34 cellular contexts compared by ENCODE assay signal in genomic region chr7:100488333-100489095, GRCh38. TPM values are rescaled to one million over a fixed set of nuclear protein-coding genes. Genes with fewer than 3 reads are reported as not detected.
DNase-seq lines count a peak whose midpoint lies in the region; ATAC-seq and TF ChIP-seq lines count a peak whose summit lies in the region.
"Had no signal": no experiment of that assay in that cellular context is flagged by ENCODE, and none has a peak within 500 bp of the region (broad histone marks: within the 10 kb centered on the region; RNA-seq: fewer than 3 reads in every experiment).

No MANE protein-coding gene starts in this region.

- POLR2A ChIA-PET in GM10248 (lab: Yijun Ruan, JAX), result no interaction called here

- H3K9ac ChIP-seq in neural progenitor cell, result no peak overlapping the region
- H3K9ac ChIP-seq: GM23248 had no signal

- H3F3A ChIP-seq in neural progenitor cell (ENCODE audit: low read depth), result peaks cover 4% of the 10 kb centered on the region

- H2AFZ ChIP-seq in neural progenitor cell (replicated peaks), result no peak overlapping the region
- H2AFZ ChIP-seq: GM23248 had no signal

- no peaks in the 10 kb centered on the region for H3K79me2 ChIP-seq in neural progenitor cell (ENCODE audit: low read depth)

- no peak overlapping the region for H3K4me2 ChIP-seq in neural progenitor cell

- H3K36me3 ChIP-seq in neural progenitor cell, result no peaks in the 10 kb centered on the region
- H3K36me3 ChIP-seq: SJCRH30 had no signal

- peaks cover 13% of the 10 kb centered on the region for H3K27me3 ChIP-seq in neural progenitor cell

- H3K9me3 Mint-ChIP-seq in brain, result peaks cover 0 to 2% (median 0%) of the 10 kb centered on the region in 5 experiments
- H3K9me3 Mint-ChIP-seq in neural progenitor cell, result no peaks in the 10 kb centered on the region
- H3K9me3 Mint-ChIP-seq: CD8-positive, alpha-beta T cell; H9; HFFc6; T-cell had no signal

- H3K4me1 ChIP-seq in neural progenitor cell, result peaks cover 37% of the 10 kb centered on the region

- H3K27me3 Mint-ChIP-seq in brain (peaks cover 3% of the 10 kb centered on the region), neural progenitor cell (ENCODE audit: insufficient read depth, low read depth) (peaks cover 4% of the 10 kb centered on the region)
- H3K27me3 Mint-ChIP-seq: T-cell had no signal

- H3K4me1 Mint-ChIP-seq in brain (peaks cover 74% of the 10 kb centered on the region), neural progenitor cell (peaks cover 71% of the 10 kb centered on the region)

- H3K27ac Mint-ChIP-seq in brain, result peak overlapping the region in 3 of 5 experiments; percentile 79 to 100 (median 98)
- peak overlapping the region; percentile 72 for H3K27ac Mint-ChIP-seq in neural progenitor cell
- H3K27ac Mint-ChIP-seq: B cell; CD8-positive, alpha-beta T cell; H9; HFFc6; T-cell had no signal

- no peak overlapping the region for H3K27ac ChIP-seq in neural progenitor cell
- H3K27ac ChIP-seq: C4-2B, GM23248, SJCRH30 had no signal

- peak; percentile 5 for DNase-seq in GM10248 (ENCODE audit: extremely low spot score)
- peak; percentile 14 for DNase-seq in GM20000 (ENCODE audit: low spot score)
- no peak for DNase-seq in neural progenitor cell (ENCODE audit: low spot score)
- DNase-seq in NCI-H1417 (lab: John Stamatoyannopoulos, UW), result no peak
- DNase-seq in occipital lobe (lab: John Stamatoyannopoulos, UW), result no peak
- DNase-seq in NCI-H345 treated with DMSO at 0.1 percent for 48 hours (lab: John Stamatoyannopoulos, UW; ENCODE audit: unreplicated experiment), result no peak
- DNase-seq: Caco-2; CD8-positive, alpha-beta T cell; DMS 273 treated with DMSO at 0.1 percent for 48 hours; DMS79; EL; GDM1; GM23248; H9; HFFc6; Kasumi-1; MV-4-11; NCI-H1105; NCI-H146; NCI-H1930; NCI-H2107; NCI-H446; NCI-H526; NCI-H82; NK-92 treated with Interleukin-12 subunit alpha and Interleukin-12 subunit beta, amount 100 ng/mL, for 24 hours; PC-3; SJCRH30; T-cell had no signal

- H3K4me3 Mint-ChIP-seq in brain, result no peak overlapping the region
- no peak overlapping the region for H3K4me3 Mint-ChIP-seq in neural progenitor cell
- H3K4me3 Mint-ChIP-seq: B cell; CD8-positive, alpha-beta T cell; HFFc6; T-cell had no signal

- H3K36me3 Mint-ChIP-seq in brain, result peaks cover 24% of the 10 kb centered on the region
- peaks cover 8% of the 10 kb centered on the region for H3K36me3 Mint-ChIP-seq in neural progenitor cell
- H3K36me3 Mint-ChIP-seq: CD8-positive, alpha-beta T cell; T-cell had no signal

- H3K9me3 ChIP-seq in neural progenitor cell (ENCODE audit: low read depth), result no peaks in the 10 kb centered on the region
- H3K9me3 ChIP-seq: Caco-2, SJCRH30 had no signal

- CTCF ChIA-PET in GM10248 (lab: Yijun Ruan, JAX), result interaction anchor here (1.4 to 2.2 kb wide), 2 partner anchors 71 to 81 kb away, joined by 3 to 9 read pairs; no protein-coding TSS in a partner anchor

- ATAC-seq in HG02623 (IDR thresholded peaks at IDR 0.05; ENCODE audit: unreplicated experiment), result no peak
- ATAC-seq: CD8-positive, alpha-beta T cell; PC-3; Right ventricle myocardium inferior; T-cell had no signal

- H4K20me1 ChIP-seq in neural progenitor cell (ENCODE audit: low read depth), result peaks cover 4% of the 10 kb centered on the region

- H3K4me3 ChIP-seq in neural progenitor cell, result no peak overlapping the region
- H3K4me3 ChIP-seq: GM23248, SJCRH30 had no signal

- TF ChIP-seq CTCF in GM10248 (IDR thresholded peaks at IDR 0.05; ENCODE audit: control extremely low read depth, extremely low read depth, low read depth, missing control alignments) (no peak), GM20000 (IDR thresholded peaks at IDR 0.05; ENCODE audit: extremely low read depth, missing control alignments) (no peak), brain (conservative IDR thresholded peaks at IDR 0.05) (no peak), neural progenitor cell (IDR thresholded peaks at IDR 0.05) (no peak)

RNA-seq across cellular contexts. Expression of gene NYAP1, which starts 4.8 kb away (rescaled TPM):
- polyA plus RNA-seq in brain (ENCODE audit: insufficient read depth, low read depth, low replicate concordance), result 20.8 TPM
- total RNA-seq in neural progenitor cell (ENCODE audit: low replicate concordance) (1.2 and 6.7 TPM in 2 replicates), occipital lobe (47.9 TPM)
- total RNA-seq: B cell; GM23248; T-helper 2 cell treated with Interferon-gamma antibody and Interleukin-4, amounts not matched to agents 100 ng/mL and 5 ng/mL, for 36 hours had no signal
- polyA plus RNA-seq: GM23248 had no signal

RNA-seq across cellular contexts. Expression of gene TSC22D4, which starts 9.5 kb away (rescaled TPM):
- polyA plus RNA-seq in brain (ENCODE audit: insufficient read depth, low read depth, low replicate concordance), result 383 TPM
- total RNA-seq in neural progenitor cell (ENCODE audit: low replicate concordance), result 11.0 and 17.6 TPM in 2 replicates
- 9.7 TPM for total RNA-seq in occipital lobe

RNA-seq across cellular contexts. Expression of gene SPACDR, which starts 24.5 kb away (rescaled TPM):
- 1.6 TPM for polyA plus RNA-seq in brain (ENCODE audit: insufficient read depth, low read depth, low replicate concordance)
- total RNA-seq in neural progenitor cell (ENCODE audit: low replicate concordance) (0.71 TPM in 1 of 2 replicates, not detected in the other), occipital lobe (not detected)
- total RNA-seq: GM23248, H9, SJCRH30 had no signal

RNA-seq across cellular contexts. Expression of gene AGFG2, which starts 50.5 kb away (rescaled TPM):
- 44.8 TPM for polyA plus RNA-seq in brain (ENCODE audit: insufficient read depth, low read depth, low replicate concordance)
- 1.2 and 5.6 TPM in 2 replicates for total RNA-seq in neural progenitor cell (ENCODE audit: low replicate concordance)
- total RNA-seq in occipital lobe, result 2.0 TPM

RNA-seq across cellular contexts. Expression of gene PPP1R35, which starts 52.2 kb away (rescaled TPM):
- polyA plus RNA-seq in brain (ENCODE audit: insufficient read depth, low read depth, low replicate concordance), result 34.4 TPM
- total RNA-seq in neural progenitor cell (ENCODE audit: low replicate concordance) (7.3 and 33.0 TPM in 2 replicates), occipital lobe (5.1 TPM)

Comparison
In these comparisons a context has a peak if more than half of its experiments do, and no peak if none do; other contexts are left out.
1. DNase-seq: peak in GM10248 (single experiment) and GM20000 (single experiment); none in neural progenitor cell (single experiment), NCI-H1417 (0 of 3), occipital lobe (single experiment) and NCI-H345 treated with DMSO at 0.1 percent for 48 hours (single experiment).